ENCODE assay signal across 23 cellular contexts in genomic region chr22:47352920-47353700, GRCh38.
A peak's percentile ranks its signal among the peaks of the same experiment; 100 is the strongest.
DNase-seq lines count a peak whose midpoint lies in the region; ATAC-seq and TF ChIP-seq lines count a peak whose summit lies in the region.
"Had no signal": no experiment of that assay in that cellular context is flagged by ENCODE, and none has a peak within 500 bp of the region (broad histone marks: within the 10 kb centered on the region; RNA-seq: fewer than 3 reads in every experiment).

No MANE protein-coding gene starts in this region.

- DNase-seq in right atrium auricular region (ENCODE audit: low spot score) (peak; percentile 40), left ventricle myocardium inferior (no peak), ecto neural progenitor cell (ENCODE audit: low spot score) (peak; percentile 13), retina (peak; percentile 0), left lobe of liver (ENCODE audit: low spot score) (no peak), NOMO-1 (lab: John Stamatoyannopoulos, UW; ENCODE audit: unreplicated experiment in 2 of 2) (no peak)
- DNase-seq in activated naive CD4-positive, alpha-beta T cell treated with Interleukin-2 at 50 U/mL for 16 hours = no peak
- DNase-seq: Calu3; CD8-positive, alpha-beta memory T cell; DMS53; GF-D8; GOT3; HCEC 1CT; NCI-H1105; NCI-H146; NCI-H2029 treated with DMSO at 0.1 percent for 48 hours; NCI-H2171; NCI-H345; NCI-H524; NCI-H82 had no signal

- no peak for ATAC-seq in left lobe of liver
- ATAC-seq: Right ventricle myocardium inferior had no signal

- H3K4me3 ChIP-seq in right atrium auricular region (no peak overlapping the region), left ventricle myocardium inferior (no peak overlapping the region)
- H3K4me3 ChIP-seq: SJSA1 had no signal

- H3K27ac ChIP-seq in right atrium auricular region = no peak overlapping the region
- H3K27ac ChIP-seq in left ventricle myocardium inferior (replicated peaks) = no peak overlapping the region
- H3K27ac ChIP-seq: C4-2B, SJSA1 had no signal

- no peaks in the 10 kb centered on the region for H3K4me1 ChIP-seq in right atrium auricular region
- no peaks in the 10 kb centered on the region for H3K4me1 ChIP-seq in left ventricle myocardium inferior
- H3K4me1 ChIP-seq: SJSA1 had no signal

- H3K27me3 ChIP-seq in right atrium auricular region (no peaks in the 10 kb centered on the region), left ventricle myocardium inferior (ENCODE audit: low read depth) (peaks cover 54% of the 10 kb centered on the region)
- H3K27me3 ChIP-seq: SJSA1 had no signal

- H3K9me3 ChIP-seq in right atrium auricular region (no peaks in the 10 kb centered on the region), left ventricle myocardium inferior (replicated peaks) (peaks cover 6% of the 10 kb centered on the region)
- H3K9me3 ChIP-seq: SJSA1 had no signal

- TF ChIP-seq CTCF in right atrium auricular region (IDR thresholded peaks at IDR 0.05) (no peak), left ventricle myocardium inferior (IDR thresholded peaks at IDR 0.05; ENCODE audit: borderline replicate concordance) (no peak)

- H3K36me3 ChIP-seq in right atrium auricular region (no peaks in the 10 kb centered on the region), left ventricle myocardium inferior (no peaks in the 10 kb centered on the region)
- H3K36me3 ChIP-seq: SJSA1 had no signal

- intact Hi-C loops in left ventricle myocardium inferior (cut with micrococcal nuclease) = no loop called here

Comparison
In these comparisons a context has a peak if more than half of its experiments do, and no peak if none do; other contexts are left out.
1. DNase-seq: peak in right atrium auricular region (single experiment), ecto neural progenitor cell (single experiment) and retina (single experiment); none in left ventricle myocardium inferior (single experiment), left lobe of liver (single experiment), NOMO-1 (0 of 2) and activated naive CD4-positive, alpha-beta T cell treated with Interleukin-2 at 50 U/mL for 16 hours (single experiment).